ENCODE assay signal across 9 cellular contexts in the genomic region with DNA sequence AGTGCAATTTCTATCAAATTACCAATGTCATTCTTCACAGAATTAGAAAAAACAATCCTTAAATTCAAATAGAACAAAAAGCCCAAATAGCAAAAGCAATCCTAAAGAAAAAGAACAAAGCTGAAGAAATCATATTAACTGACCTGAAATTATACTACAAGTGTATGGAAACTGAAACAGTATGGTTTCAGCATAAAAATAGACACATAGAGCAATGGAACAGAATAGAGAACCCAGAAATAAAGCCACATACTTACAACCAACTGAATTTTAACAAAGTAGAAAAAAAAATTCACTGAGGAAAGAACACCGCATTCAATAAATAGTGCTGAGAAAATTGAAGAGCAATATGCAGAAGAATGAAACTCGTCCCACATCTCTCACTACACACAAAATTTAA.
"Had no signal": no experiment of that assay in that cellular context is flagged by ENCODE, and none has a peak within 500 bp of the region (broad histone marks: within the 10 kb centered on the region; RNA-seq: fewer than 3 reads in every experiment).

No MANE protein-coding gene starts in this region.

- DNase-seq: GM23248, GOT3, H7, H9, HCEC 1CT, HFFc6 had no signal

- H3K4me3 ChIP-seq: GM23248, GM23338, HAP-1 had no signal

- H3K9me3 ChIP-seq: HAP-1 had no signal

- H3K4me1 ChIP-seq: HAP-1 had no signal

- H2AFZ ChIP-seq: GM23248, GM23338 had no signal

- H3K9ac ChIP-seq: GM23248 had no signal

- H3K27ac ChIP-seq: GM23248 had no signal

- H3K4me2 ChIP-seq: GM23338 had no signal

- ATAC-seq: GM23338, HCT116 had no signal

- H3K36me3 ChIP-seq: HAP-1 had no signal
